In the genomic region with DNA sequence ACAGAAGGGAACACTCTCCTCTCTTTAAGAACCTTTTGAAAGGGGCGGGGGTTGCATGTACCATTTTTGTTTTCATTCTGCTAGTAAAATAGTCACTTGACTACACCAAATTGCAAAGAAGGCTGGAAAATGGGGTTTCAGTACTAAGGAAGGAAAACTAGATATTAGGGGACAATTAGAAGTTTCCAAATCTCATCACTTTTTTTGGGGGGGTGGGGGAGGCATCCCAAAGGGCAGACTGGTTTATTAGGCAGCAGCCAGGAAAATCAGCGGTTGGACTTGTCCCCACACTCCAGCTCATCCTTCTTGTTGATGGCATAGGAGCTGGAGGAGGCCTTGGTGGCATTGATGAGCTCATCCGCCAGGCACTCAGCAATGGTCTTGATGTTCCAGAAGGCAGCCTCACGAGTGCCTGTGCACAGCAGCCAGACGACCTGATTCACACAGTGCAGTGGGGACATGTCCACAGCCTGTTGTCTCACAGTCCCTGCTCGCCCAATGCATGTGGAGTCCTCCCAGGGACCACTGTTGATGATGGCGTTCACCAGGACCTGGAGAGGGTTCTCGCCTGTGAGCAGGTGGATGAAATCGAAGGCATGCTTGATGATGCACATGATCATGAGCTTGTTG, we compare ENCODE assay signal across 1 cellular context.
TF ChIP-seq lines count a peak whose summit lies in the region.

No MANE protein-coding gene starts in this region.

TF ChIP-seq in HCT116, 20 proteins besides CTCF, POLR2A, EP300 and RAD21 (continued from another document):
- TF ChIP-seq, protein P1, sequence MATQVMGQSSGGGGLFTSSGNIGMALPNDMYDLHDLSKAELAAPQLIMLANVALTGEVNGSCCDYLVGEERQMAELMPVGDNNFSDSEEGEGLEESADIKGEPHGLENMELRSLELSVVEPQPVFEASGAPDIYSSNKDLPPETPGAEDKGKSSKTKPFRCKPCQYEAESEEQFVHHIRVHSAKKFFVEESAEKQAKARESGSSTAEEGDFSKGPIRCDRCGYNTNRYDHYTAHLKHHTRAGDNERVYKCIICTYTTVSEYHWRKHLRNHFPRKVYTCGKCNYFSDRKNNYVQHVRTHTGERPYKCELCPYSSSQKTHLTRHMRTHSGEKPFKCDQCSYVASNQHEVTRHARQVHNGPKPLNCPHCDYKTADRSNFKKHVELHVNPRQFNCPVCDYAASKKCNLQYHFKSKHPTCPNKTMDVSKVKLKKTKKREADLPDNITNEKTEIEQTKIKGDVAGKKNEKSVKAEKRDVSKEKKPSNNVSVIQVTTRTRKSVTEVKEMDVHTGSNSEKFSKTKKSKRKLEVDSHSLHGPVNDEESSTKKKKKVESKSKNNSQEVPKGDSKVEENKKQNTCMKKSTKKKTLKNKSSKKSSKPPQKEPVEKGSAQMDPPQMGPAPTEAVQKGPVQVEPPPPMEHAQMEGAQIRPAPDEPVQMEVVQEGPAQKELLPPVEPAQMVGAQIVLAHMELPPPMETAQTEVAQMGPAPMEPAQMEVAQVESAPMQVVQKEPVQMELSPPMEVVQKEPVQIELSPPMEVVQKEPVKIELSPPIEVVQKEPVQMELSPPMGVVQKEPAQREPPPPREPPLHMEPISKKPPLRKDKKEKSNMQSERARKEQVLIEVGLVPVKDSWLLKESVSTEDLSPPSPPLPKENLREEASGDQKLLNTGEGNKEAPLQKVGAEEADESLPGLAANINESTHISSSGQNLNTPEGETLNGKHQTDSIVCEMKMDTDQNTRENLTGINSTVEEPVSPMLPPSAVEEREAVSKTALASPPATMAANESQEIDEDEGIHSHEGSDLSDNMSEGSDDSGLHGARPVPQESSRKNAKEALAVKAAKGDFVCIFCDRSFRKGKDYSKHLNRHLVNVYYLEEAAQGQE (IDR thresholded peaks at IDR 0.05; ENCODE audit: low read depth) = no peak
- no peak for TF ChIP-seq ZFX (IDR thresholded peaks at IDR 0.05)
- TF ChIP-seq SP1 (IDR thresholded peaks at IDR 0.05; ENCODE audit: low read depth) = no peak
- TF ChIP-seq FOSL1 (IDR thresholded peaks at IDR 0.05; ENCODE audit: low read depth) = no peak
- TF ChIP-seq MAX (IDR thresholded peaks at IDR 0.05) = no peak
- TF ChIP-seq SRF (IDR thresholded peaks at IDR 0.05; ENCODE audit: low read depth) = no peak
- no peak for TF ChIP-seq JUND (IDR thresholded peaks at IDR 0.05)
- no peak for TF ChIP-seq TCF7L2 (IDR thresholded peaks at IDR 0.05; ENCODE audit: borderline replicate concordance, extremely low read depth, insufficient read depth, insufficient read length)
- TF ChIP-seq EZH2phosphoT487 (IDR thresholded peaks at IDR 0.05; ENCODE audit: borderline replicate concordance) = no peak
- TF ChIP-seq ATF3 (IDR thresholded peaks at IDR 0.05) = no peak
- no peak for TF ChIP-seq ZNF274 (IDR thresholded peaks at IDR 0.05; ENCODE audit: low read depth, low read length)
- TF ChIP-seq POLR2AphosphoS5 (IDR thresholded peaks at IDR 0.05; ENCODE audit: low read depth, low read length) = no peak
TF ChIP-seq in HCT116: peak in this region for 0.
